ENCODE assay signal across 14 cellular contexts in genomic region chr4:113610542-113610941, GRCh38.
"Had no signal": no experiment of that assay in that cellular context is flagged by ENCODE, and none has a peak within 500 bp of the region (broad histone marks: within the 10 kb centered on the region; RNA-seq: fewer than 3 reads in every experiment).

No MANE protein-coding gene starts in this region.

- H3K9me3 ChIP-seq: ascending aorta, esophagus squamous epithelium, thoracic aorta had no signal

- H3K27me3 ChIP-seq: ascending aorta, esophagus squamous epithelium had no signal

- H3K27ac ChIP-seq: ascending aorta, esophagus squamous epithelium, parathyroid adenoma, skin epidermis, thoracic aorta had no signal

- ATAC-seq: activated CD8-positive, alpha-beta memory T cell treated with anti-CD3 and anti-CD28 coated beads, Interleukin-2, amount 10 ng/mL, durations not matched to agents 7 days and 5 days; activated naive CD8-positive, alpha-beta T cell treated with anti-CD3 and anti-CD28 coated beads, Interleukin-2, amount 50 U/mL, for 24 hours; stimulated activated naive CD8-positive, alpha-beta T cell treated with anti-CD3 and anti-CD28 coated beads, Interleukin-15, amount 100 ng/mL, for 72 hours had no signal

- H3K4me3 ChIP-seq: ascending aorta, esophagus squamous epithelium, skin epidermis, thoracic aorta had no signal

- DNase-seq: activated CD8-positive, alpha-beta memory T cell treated with anti-CD3 and anti-CD28 coated beads, Interleukin-2, amount 10 ng/mL, durations not matched to agents 7 days and 5 days; activated gamma-delta T cell; activated naive CD8-positive, alpha-beta T cell treated with anti-CD3 and anti-CD28 coated beads, Interleukin-2, amount 50 U/mL, for 24 hours; activated T-cell treated with anti-CD3 and anti-CD28 coated beads, Interleukin-2, amount 50 U/mL, for 24 hours; esophagus squamous epithelium; foreskin fibroblast; islet precursor cell; retina; stimulated activated CD4-positive, alpha-beta T cell treated with anti-CD3 and anti-CD28 coated beads, Interleukin-4, amount 100 ng/mL, for 4 hours; stimulated activated naive CD8-positive, alpha-beta T cell treated with anti-CD3 and anti-CD28 coated beads, Interleukin-15, amount 100 ng/mL, for 72 hours had no signal

- H3K36me3 ChIP-seq: ascending aorta, thoracic aorta had no signal

- H3K79me2 ChIP-seq: parathyroid adenoma had no signal

- H3K4me1 ChIP-seq: esophagus squamous epithelium, parathyroid adenoma had no signal
